15 cellular contexts compared by ENCODE assay signal in the genomic region with DNA sequence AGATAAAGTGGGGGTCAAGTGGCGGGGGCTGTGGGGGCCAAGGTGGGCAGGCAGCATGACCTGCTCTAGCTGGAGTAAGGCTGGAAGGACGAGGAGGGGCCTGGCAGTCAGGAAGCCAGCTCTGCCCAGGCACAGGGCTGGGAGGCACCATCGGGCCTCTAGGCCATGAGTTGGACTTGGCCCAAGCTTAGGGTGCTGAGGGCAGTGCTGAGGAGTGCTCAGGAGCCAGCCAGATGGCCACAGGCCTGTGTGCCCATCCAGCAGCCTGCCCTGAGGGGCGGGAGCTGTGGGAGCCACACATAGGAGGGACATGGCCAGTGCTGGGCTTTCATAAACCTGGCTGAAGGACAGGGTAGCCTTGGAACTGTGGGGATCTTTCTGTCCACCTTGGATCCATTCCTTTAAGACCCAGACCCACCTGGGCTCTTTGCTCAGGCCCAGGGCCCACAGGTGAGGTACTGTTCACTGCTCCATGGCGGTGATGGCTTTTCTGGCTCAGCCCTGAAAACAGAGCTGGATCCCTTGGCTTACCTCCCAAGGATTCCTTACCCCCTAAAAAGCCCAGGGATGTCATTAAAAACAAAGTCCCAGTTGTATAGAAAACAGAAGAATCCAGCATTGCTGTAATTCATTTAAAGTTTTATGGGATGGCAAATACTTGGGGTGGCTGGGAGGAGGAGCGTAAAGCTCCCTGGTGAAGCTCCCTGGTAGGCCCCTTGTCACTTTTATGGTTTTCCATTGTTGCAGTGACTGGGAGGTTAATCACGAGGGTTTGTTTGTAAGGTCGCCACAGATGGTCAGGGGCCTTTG.
"Had no signal": no experiment of that assay in that cellular context is flagged by ENCODE, and none has a peak within 500 bp of the region (broad histone marks: within the 10 kb centered on the region; RNA-seq: fewer than 3 reads in every experiment).

No MANE protein-coding gene starts in this region.

- H3K36me3 ChIP-seq: brain microvascular endothelial cell, transverse colon had no signal

- H3K9me3 Mint-ChIP-seq: activated CD8-positive, alpha-beta T cell treated with anti-CD3 and anti-CD28 coated beads for 36 hours had no signal

- DNase-seq: activated CD4-positive, alpha-beta T cell treated with anti-CD3 and anti-CD28 coated beads for 36 hours; activated CD8-positive, alpha-beta T cell treated with anti-CD3 and anti-CD28 coated beads for 36 hours; activated naive CD4-positive, alpha-beta T cell treated with Interleukin-2 at 50 U/mL for 16 hours; anterior cingulate cortex; brain microvascular endothelial cell; cerebellar nuclear complex; effector CD8-positive, alpha-beta T cell; foreskin melanocyte; small intestine; stimulated activated CD4-positive, alpha-beta T cell treated with anti-CD3 and anti-CD28 coated beads, Interleukin-4, amount 100 ng/mL, for 4 hours; stimulated activated CD8-positive, alpha-beta memory T cell treated with anti-CD3 and anti-CD28 coated beads, Interleukin-4, amount 100 ng/mL, for 48 hours; stimulated activated naive CD4-positive, alpha-beta T cell treated with Interleukin-2 at 50 U/mL for 16 hours; substantia nigra; transverse colon had no signal

- FAIRE-seq: small intestine had no signal

- H3K27me3 Mint-ChIP-seq: activated CD4-positive, alpha-beta T cell treated with anti-CD3 and anti-CD28 coated beads for 36 hours; activated CD8-positive, alpha-beta T cell treated with anti-CD3 and anti-CD28 coated beads for 36 hours had no signal

- H3K4me1 ChIP-seq: parathyroid adenoma, transverse colon had no signal

- H3K4me3 ChIP-seq: transverse colon had no signal

- ATAC-seq: activated CD4-positive, alpha-beta T cell treated with anti-CD3 and anti-CD28 coated beads for 36 hours; activated CD8-positive, alpha-beta T cell treated with anti-CD3 and anti-CD28 coated beads for 36 hours had no signal

- H3K27ac ChIP-seq: brain microvascular endothelial cell, parathyroid adenoma, transverse colon had no signal

- H3K27ac Mint-ChIP-seq: activated CD4-positive, alpha-beta T cell treated with anti-CD3 and anti-CD28 coated beads for 36 hours; activated CD8-positive, alpha-beta T cell treated with anti-CD3 and anti-CD28 coated beads for 36 hours had no signal

- H3K27me3 ChIP-seq: brain microvascular endothelial cell, transverse colon had no signal

- H3K4me3 Mint-ChIP-seq: activated CD4-positive, alpha-beta T cell treated with anti-CD3 and anti-CD28 coated beads for 36 hours; activated CD8-positive, alpha-beta T cell treated with anti-CD3 and anti-CD28 coated beads for 36 hours had no signal

- H3K9me3 ChIP-seq: transverse colon had no signal
